In genomic region chr2:57575703-57576268, GRCh38 we compare ENCODE assay signal across 33 cellular contexts.
"Had no signal": no experiment of that assay in that cellular context is flagged by ENCODE, and none has a peak within 500 bp of the region (broad histone marks: within the 10 kb centered on the region; RNA-seq: fewer than 3 reads in every experiment).

No MANE protein-coding gene starts in this region.

- H3K4me1 Mint-ChIP-seq: activated B cell treated with CpG ODN at 0.5 μM for 24 hours; activated T-helper 17 cell treated with anti-CD3 and anti-CD28 coated beads, Interleukin-2, amount 50 U/mL, for 72 hours; central memory CD8-positive, alpha-beta T cell had no signal

- H3K4me1 ChIP-seq: esophagus muscularis mucosa, gastroesophageal sphincter, heart right ventricle had no signal

- H3K4me3 Mint-ChIP-seq: activated B cell treated with CpG ODN at 0.5 μM for 24 hours; activated CD8-positive, alpha-beta T cell treated with anti-CD3 and anti-CD28 coated beads for 36 hours; activated naive CD8-positive, alpha-beta T cell; activated T-cell treated with anti-CD3 and anti-CD28 coated beads, Interleukin-2, amount 50 U/mL, for 4 hours; activated T-helper 17 cell treated with anti-CD3 and anti-CD28 coated beads, Interleukin-2, amount 50 U/mL, for 72 hours; central memory CD8-positive, alpha-beta T cell; dendritic cell treated with granulocyte-macrophage colony-stimulating factor and Interleukin-4, amounts not matched to agents 40 ng/mL and 50 ng/mL, for 4 days; endodermal cell; T-helper 2 cell treated with Interferon-gamma antibody and Interleukin-4, amounts not matched to agents 5 μg/mL and 100 μg/mL, for 36 hours had no signal

- H3K79me2 ChIP-seq: hepatocyte had no signal

- DNase-seq: activated B cell treated with CpG ODN at 0.5 μM for 24 hours; activated CD4-positive, alpha-beta T cell treated with anti-CD3 and anti-CD28 coated beads for 48 hours; activated CD4-positive, alpha-beta T cell treated with anti-CD3 and anti-CD28 coated beads, Interleukin-2, amount 50 U/mL, for 1 hour; activated CD4-positive, alpha-beta T cell treated with anti-CD3 and anti-CD28 coated beads, Interleukin-2, amount 50 U/mL, for 48 hours; activated CD8-positive, alpha-beta memory T cell treated with anti-CD3 and anti-CD28 coated beads for 24 hours; activated CD8-positive, alpha-beta T cell treated with anti-CD3 and anti-CD28 coated beads for 36 hours; activated effector memory CD4-positive, alpha-beta T cell treated with Interleukin-2 at 50 U/mL for 16 hours; activated gamma-delta T cell treated with Interleukin-2 at 50 U/mL for 16 hours; activated naive CD4-positive, alpha-beta T cell treated with anti-CD3 and anti-CD28 coated beads, Interleukin-2, amount 50 U/mL, for 16 hours; activated naive CD4-positive, alpha-beta T cell treated with Interleukin-2 at 50 U/mL for 16 hours; activated T-cell treated with anti-CD3 and anti-CD28 coated beads, Interleukin-2, amount 50 U/mL, for 4 hours; amniotic stem cell; anterior cingulate cortex; brain microvascular endothelial cell; dorsolateral prefrontal cortex; effector memory CD4-positive, alpha-beta T cell; endodermal cell; erythroblast; foreskin melanocyte; heart right ventricle; T1000; WERI-Rb-1 had no signal

- H2AFZ ChIP-seq: hepatocyte had no signal

- H3K9me3 ChIP-seq: esophagus muscularis mucosa, gastroesophageal sphincter had no signal

- H3K36me3 ChIP-seq: brain microvascular endothelial cell, cardiac muscle cell, esophagus muscularis mucosa, gastroesophageal sphincter, heart right ventricle, WERI-Rb-1 had no signal

- H3K9me3 Mint-ChIP-seq: activated B cell treated with CpG ODN at 0.5 μM for 24 hours; endodermal cell; T-helper 2 cell treated with Interferon-gamma antibody and Interleukin-4, amounts not matched to agents 5 μg/mL and 100 μg/mL, for 36 hours had no signal

- H3K27me3 ChIP-seq: brain microvascular endothelial cell, cardiac muscle cell, dorsolateral prefrontal cortex, esophagus muscularis mucosa, gastroesophageal sphincter, heart right ventricle, hepatocyte had no signal

- ATAC-seq: activated CD4-positive, CD25-positive, alpha-beta regulatory T cell treated with anti-CD3 and anti-CD28 coated beads, Interleukin-2, amount 50 U/mL, for 24 hours; activated CD8-positive, alpha-beta T cell treated with anti-CD3 and anti-CD28 coated beads for 36 hours; activated T-cell treated with anti-CD3 and anti-CD28 coated beads, Interleukin-2, amount 50 U/mL, for 4 hours; activated T-helper 17 cell treated with anti-CD3 and anti-CD28 coated beads, Interleukin-2, amount 50 U/mL, for 72 hours; gastroesophageal sphincter; heart right ventricle had no signal

- H3K27ac ChIP-seq: brain microvascular endothelial cell, cardiac muscle cell, coronary artery, dorsolateral prefrontal cortex, esophagus muscularis mucosa, gastroesophageal sphincter, heart right ventricle, hepatocyte, WERI-Rb-1 had no signal

- H3K27ac Mint-ChIP-seq: activated B cell treated with CpG ODN at 0.5 μM for 24 hours; activated CD8-positive, alpha-beta T cell treated with anti-CD3 and anti-CD28 coated beads for 36 hours; activated naive CD8-positive, alpha-beta T cell; activated T-helper 17 cell treated with anti-CD3 and anti-CD28 coated beads, Interleukin-2, amount 50 U/mL, for 72 hours; dendritic cell treated with granulocyte-macrophage colony-stimulating factor and Interleukin-4, amounts not matched to agents 40 ng/mL and 50 ng/mL, for 4 days; endodermal cell; T-helper 2 cell treated with Interferon-gamma antibody and Interleukin-4, amounts not matched to agents 5 μg/mL and 100 μg/mL, for 36 hours had no signal

- H3K27me3 Mint-ChIP-seq: activated B cell treated with CpG ODN at 0.5 μM for 24 hours; activated CD8-positive, alpha-beta T cell treated with anti-CD3 and anti-CD28 coated beads for 36 hours; activated naive CD8-positive, alpha-beta T cell; activated T-helper 17 cell treated with anti-CD3 and anti-CD28 coated beads, Interleukin-2, amount 50 U/mL, for 72 hours; central memory CD8-positive, alpha-beta T cell; dendritic cell treated with granulocyte-macrophage colony-stimulating factor and Interleukin-4, amounts not matched to agents 40 ng/mL and 50 ng/mL, for 4 days had no signal

- H3K4me3 ChIP-seq: cardiac muscle cell, coronary artery, dorsolateral prefrontal cortex, esophagus muscularis mucosa, gastroesophageal sphincter, heart right ventricle, hepatocyte had no signal

- H3K4me2 ChIP-seq: hepatocyte had no signal
